ENCODE assay signal across 20 cellular contexts in genomic region chr15:67920524-67921240, GRCh38.
"Had no signal": no experiment of that assay in that cellular context is flagged by ENCODE, and none has a peak within 500 bp of the region (broad histone marks: within the 10 kb centered on the region; RNA-seq: fewer than 3 reads in every experiment).

No MANE protein-coding gene starts in this region.

- H3K4me3 ChIP-seq: esophagus muscularis mucosa, gastrocnemius medialis, heart right ventricle, left lung, lung, spleen, testis had no signal

- ATAC-seq: effector memory CD8-positive, alpha-beta T cell; gastrocnemius medialis; heart right ventricle; left lung; natural killer cell treated with Interleukin-12 subunit alpha and Interleukin-12 subunit beta and Interleukin-15 and Interleukin-18, amount 100 ng/mL, for 72 hours; sciatic nerve; stimulated activated memory B cell treated with anti-CD40 and anti-IgM and Interleukin-4, amounts not matched to agents 10 μg/mL and 1 μg/mL and 100 μg/mL, for 72 hours; stimulated activated naive CD8-positive, alpha-beta T cell treated with anti-CD3 and anti-CD28 coated beads, Interleukin-15, amount 100 ng/mL, for 72 hours had no signal

- H3K36me3 ChIP-seq: esophagus muscularis mucosa, gastrocnemius medialis, heart right ventricle, left lung, spleen had no signal

- H3K4me1 ChIP-seq: parathyroid adenoma, spleen had no signal

- H3K27ac ChIP-seq: epithelial cell of prostate, esophagus muscularis mucosa, gastrocnemius medialis, left lung, parathyroid adenoma, spleen, testis had no signal

- H3K9me3 ChIP-seq: esophagus muscularis mucosa, gastrocnemius medialis, testis had no signal

- DNase-seq: effector memory CD8-positive, alpha-beta T cell; gastrocnemius medialis; heart right ventricle; immature natural killer cell; left lung; mesenchymal stem cell; midbrain; spleen; stimulated activated CD4-positive, alpha-beta T cell treated with anti-CD3 and anti-CD28 coated beads, Interleukin-15, amount 100 ng/mL, for 24 hours; stimulated activated CD4-positive, alpha-beta T cell treated with anti-CD3 and anti-CD28 coated beads, Interleukin-1b, Interleukin-23, amount 100 ng/mL, for 48 hours; stimulated activated CD4-positive, alpha-beta T cell treated with anti-CD3 and anti-CD28 coated beads, Interleukin-4, amount 100 ng/mL, for 24 hours; stimulated activated naive CD8-positive, alpha-beta T cell treated with anti-CD3 and anti-CD28 coated beads, Interleukin-15, amount 100 ng/mL, for 72 hours; testis had no signal

- H3K27me3 ChIP-seq: esophagus muscularis mucosa, gastrocnemius medialis, heart right ventricle, left lung, spleen, testis had no signal
